In genomic region chr20:59672576-59672975, GRCh38 we compare ENCODE assay signal across 20 cellular contexts.
DNase-seq lines count a peak whose midpoint lies in the region; ATAC-seq, FAIRE-seq and TF ChIP-seq lines count a peak whose summit lies in the region.
"Had no signal": no experiment of that assay in that cellular context is flagged by ENCODE, and none has a peak within 500 bp of the region (broad histone marks: within the 10 kb centered on the region; RNA-seq: fewer than 3 reads in every experiment).

No MANE protein-coding gene starts in this region.

- peaks cover 0 to 100% (median 35%) of the 10 kb centered on the region in 11 experiments; a peak in 16 of 22 replicates for H4K20me1 ChIP-seq in BLaER1 treated with 17β-estradiol and CSF1 and Interleukin-3, amounts not matched to agents 10 nM and 100 nM

- H3K9me3 Mint-ChIP-seq in osteocyte (ENCODE audit: unreplicated experiment): no peaks in the 10 kb centered on the region

- TF ChIP-seq CTCF in osteocyte (IDR thresholded peaks at IDR 0.05): no peak

- H3K27ac Mint-ChIP-seq in osteocyte (ENCODE audit: unreplicated experiment): no peak overlapping the region
- H3K27ac Mint-ChIP-seq: CD4-positive, CD25-positive, alpha-beta regulatory T cell; CD8-positive, alpha-beta memory T cell; IgD-negative memory B cell had no signal

- no peaks in the 10 kb centered on the region for H3K27me3 ChIP-seq in BLaER1 treated with 17β-estradiol and CSF1 and Interleukin-3, amounts not matched to agents 10 nM and 100 nM

- H3K4me2 ChIP-seq in BLaER1 treated with 17β-estradiol and CSF1 and Interleukin-3, amounts not matched to agents 10 nM and 100 nM: peak overlapping the region; percentile 45 to 86 (median 64); a peak in 21 of 22 replicates

- H3K36me3 Mint-ChIP-seq in osteocyte (ENCODE audit: unreplicated experiment): no peaks in the 10 kb centered on the region
- H3K36me3 Mint-ChIP-seq: CD4-positive, CD25-positive, alpha-beta regulatory T cell; CD8-positive, alpha-beta memory T cell; IgD-negative memory B cell had no signal

- peak overlapping the region in 7 of 11 experiments; percentile 0 to 63 (median 20); a peak in 11 of 22 replicates for H3K27ac ChIP-seq in BLaER1 treated with 17β-estradiol and CSF1 and Interleukin-3, amounts not matched to agents 10 nM and 100 nM
- H3K27ac ChIP-seq: HL-60 had no signal

- DNase-seq in HTR-8/SVneo (ENCODE audit: insufficient read length, low spot score) (no peak), ecto neural progenitor cell (ENCODE audit: low spot score) (peak; percentile 23), osteocyte (ENCODE audit: extremely low spot score, unreplicated experiment) (peak; percentile 71), GDM1 (lab: John Stamatoyannopoulos, UW) (no peak), HK-2 (ENCODE audit: unreplicated experiment) (no peak)
- DNase-seq: ACHN; Caco-2; CD4-positive, CD25-positive, alpha-beta regulatory T cell; CD8-positive, alpha-beta memory T cell; DMS153; DMS79; GF-D8; Karpas-422; KBM-7 had no signal

- peak overlapping the region in 1 of 11 experiments; percentile 47; a peak in 2 of 22 replicates for H3K9ac ChIP-seq in BLaER1 treated with 17β-estradiol and CSF1 and Interleukin-3, amounts not matched to agents 10 nM and 100 nM

- peaks cover 47 to 98% (median 88%) of the 10 kb centered on the region in 10 experiments for H3K4me1 ChIP-seq in BLaER1 treated with 17β-estradiol and CSF1 and Interleukin-3, amounts not matched to agents 10 nM and 100 nM
- H3K4me1 ChIP-seq: Caco-2, HAP-1 had no signal

- H3K36me3 ChIP-seq in BLaER1 treated with 17β-estradiol and CSF1 and Interleukin-3, amounts not matched to agents 10 nM and 100 nM: peaks cover 0 to 90% (median 6%) of the 10 kb centered on the region in 11 experiments; a peak in 11 of 22 replicates
- H3K36me3 ChIP-seq: HAP-1 had no signal

- H3K27me3 Mint-ChIP-seq in osteocyte (ENCODE audit: unreplicated experiment): no peaks in the 10 kb centered on the region
- H3K27me3 Mint-ChIP-seq: CD4-positive, CD25-positive, alpha-beta regulatory T cell had no signal

- FAIRE-seq in HTR-8/SVneo (lab: Jason Lieb, UNC): peak; percentile 66
- FAIRE-seq: A204.1 had no signal

- no peak overlapping the region for H3K4me3 ChIP-seq in BLaER1 treated with 17β-estradiol and CSF1 and Interleukin-3, amounts not matched to agents 10 nM and 100 nM
- H3K4me3 ChIP-seq: HAP-1 had no signal

- no peak overlapping the region for H3K4me3 Mint-ChIP-seq in osteocyte (ENCODE audit: unreplicated experiment)
- H3K4me3 Mint-ChIP-seq: CD4-positive, CD25-positive, alpha-beta regulatory T cell; CD8-positive, alpha-beta memory T cell; IgD-negative memory B cell had no signal

- no peaks in the 10 kb centered on the region for H3K4me1 Mint-ChIP-seq in osteocyte (ENCODE audit: unreplicated experiment)
- H3K4me1 Mint-ChIP-seq: CD4-positive, CD25-positive, alpha-beta regulatory T cell; CD8-positive, alpha-beta memory T cell; IgD-negative memory B cell had no signal

- no peaks in the 10 kb centered on the region for H3K9me3 ChIP-seq in BLaER1 treated with 17β-estradiol and CSF1 and Interleukin-3, amounts not matched to agents 10 nM and 100 nM (replicated peaks in 1 of 11)
- H3K9me3 ChIP-seq: Caco-2, HAP-1 had no signal

- ATAC-seq in HG02870 (IDR thresholded peaks at IDR 0.05; ENCODE audit: unreplicated experiment): no peak

Comparison
In these comparisons a context has a peak if more than half of its experiments do, and no peak if none do; other contexts are left out.
1. DNase-seq: peak in ecto neural progenitor cell (single experiment) and osteocyte (single experiment); none in HTR-8/SVneo (single experiment), GDM1 (single experiment) and HK-2 (single experiment).